15 cellular contexts compared by ENCODE assay signal in genomic region chr2:133503323-133503722, GRCh38.
DNase-seq lines count a peak whose midpoint lies in the region; ATAC-seq and TF ChIP-seq lines count a peak whose summit lies in the region.
"Had no signal": no experiment of that assay in that cellular context is flagged by ENCODE, and none has a peak within 500 bp of the region (broad histone marks: within the 10 kb centered on the region; RNA-seq: fewer than 3 reads in every experiment).

No MANE protein-coding gene starts in this region.

- no peak for DNase-seq in Karpas-422
- no peak for DNase-seq in nephron progenitor cell
- DNase-seq in OCI-M2 (lab: John Stamatoyannopoulos, UW; ENCODE audit: unreplicated experiment): no peak
- no peak for DNase-seq in dedifferentiated amniotic fluid mesenchymal stem cell (ENCODE audit: extremely low spot score)
- DNase-seq: activated CD4-positive, alpha-beta T cell treated with anti-CD3 and anti-CD28 coated beads, Interleukin-2, amount 50 U/mL, for 48 hours; activated naive CD8-positive, alpha-beta T cell treated with anti-CD3 and anti-CD28 coated beads, Interleukin-2, amount 10 ng/mL, durations not matched to agents 7 days and 5 days; foreskin keratinocyte; kidney; NCI-H1092 treated with DMSO at 0.1 percent for 48 hours; NCI-H748 treated with DMSO at 0.1 percent for 48 hours had no signal

- H3K36me3 Mint-ChIP-seq in nephron (ENCODE audit: low read depth) (no peaks in the 10 kb centered on the region), nephron progenitor cell (ENCODE audit: low read depth) (no peaks in the 10 kb centered on the region)
- H3K36me3 Mint-ChIP-seq: activated naive CD8-positive, alpha-beta T cell treated with anti-CD3 and anti-CD28 coated beads, Interleukin-2, amount 10 ng/mL, durations not matched to agents 7 days and 5 days had no signal

- H3K4me1 ChIP-seq in Karpas-422 (ENCODE audit: low read length): no peaks in the 10 kb centered on the region

- H3K27me3 ChIP-seq in Karpas-422 (ENCODE audit: low read length): no peaks in the 10 kb centered on the region
- H3K27me3 ChIP-seq: foreskin keratinocyte had no signal

- no peak overlapping the region for H2AFZ ChIP-seq in Karpas-422 (ENCODE audit: low read length)

- H3K4me3 Mint-ChIP-seq in nephron (no peak overlapping the region), nephron progenitor cell (no peak overlapping the region)
- H3K4me3 Mint-ChIP-seq: activated naive CD8-positive, alpha-beta T cell treated with anti-CD3 and anti-CD28 coated beads, Interleukin-2, amount 10 ng/mL, durations not matched to agents 7 days and 5 days had no signal

- no peaks in the 10 kb centered on the region for H3K36me3 ChIP-seq in Karpas-422 (ENCODE audit: insufficient read depth, low read length)

- no peaks in the 10 kb centered on the region for H3K79me2 ChIP-seq in Karpas-422 (ENCODE audit: low read length)

- H3K27ac Mint-ChIP-seq in nephron (peak overlapping the region in 2 of 3 experiments; percentile 66 to 92), nephron progenitor cell (no peak overlapping the region)
- H3K27ac Mint-ChIP-seq: activated naive CD8-positive, alpha-beta T cell treated with anti-CD3 and anti-CD28 coated beads, Interleukin-2, amount 10 ng/mL, durations not matched to agents 7 days and 5 days had no signal

- H3K27me3 Mint-ChIP-seq in nephron (ENCODE audit: low read depth) (no peaks in the 10 kb centered on the region), nephron progenitor cell (ENCODE audit: low read depth, poor library complexity) (peaks cover under 1% of the 10 kb centered on the region)
- H3K27me3 Mint-ChIP-seq: activated naive CD8-positive, alpha-beta T cell treated with anti-CD3 and anti-CD28 coated beads, Interleukin-2, amount 10 ng/mL, durations not matched to agents 7 days and 5 days had no signal

- H3K9me2 ChIP-seq in Karpas-422 (replicated peaks; ENCODE audit: insufficient read depth, low read length): no peaks in the 10 kb centered on the region

- no peaks in the 10 kb centered on the region for H4K20me1 ChIP-seq in Karpas-422 (ENCODE audit: insufficient read depth, low read depth, low read length)

- TF ChIP-seq CTCF in nephron (IDR thresholded peaks at IDR 0.05; ENCODE audit: unreplicated experiment in 3 of 3): no peak
- TF ChIP-seq CTCF in nephron progenitor cell (IDR thresholded peaks at IDR 0.05): no peak

- H3K9ac ChIP-seq in Karpas-422 (ENCODE audit: low read length): no peak overlapping the region

- ATAC-seq in GM19043 (IDR thresholded peaks at IDR 0.05; ENCODE audit: low read depth, unreplicated experiment) (peak; percentile 64), GM21737 (IDR thresholded peaks at IDR 0.05; ENCODE audit: unreplicated experiment) (peak; percentile 72), HG03108 (IDR thresholded peaks at IDR 0.05; ENCODE audit: unreplicated experiment) (peak; percentile 68)
- ATAC-seq: foreskin keratinocyte had no signal

- no peak overlapping the region for H3K27ac ChIP-seq in Karpas-422 (ENCODE audit: low read length)
- H3K27ac ChIP-seq: coronary artery, foreskin keratinocyte had no signal

- H3K4me1 Mint-ChIP-seq in nephron: peaks cover 20% of the 10 kb centered on the region
- H3K4me1 Mint-ChIP-seq in nephron progenitor cell: peaks cover 1% of the 10 kb centered on the region
- H3K4me1 Mint-ChIP-seq: activated naive CD8-positive, alpha-beta T cell treated with anti-CD3 and anti-CD28 coated beads, Interleukin-2, amount 10 ng/mL, durations not matched to agents 7 days and 5 days had no signal

- H3K4me3 ChIP-seq in Karpas-422 (ENCODE audit: low read length): no peak overlapping the region
- H3K4me3 ChIP-seq: coronary artery had no signal

- H3K9me3 Mint-ChIP-seq in nephron: no peaks in the 10 kb centered on the region
- no peaks in the 10 kb centered on the region for H3K9me3 Mint-ChIP-seq in nephron progenitor cell
- H3K9me3 Mint-ChIP-seq: activated naive CD8-positive, alpha-beta T cell treated with anti-CD3 and anti-CD28 coated beads, Interleukin-2, amount 10 ng/mL, durations not matched to agents 7 days and 5 days had no signal

- H3K4me2 ChIP-seq in Karpas-422 (ENCODE audit: low read depth, low read length, poor library complexity, severe bottlenecking): no peak overlapping the region

- H3K9me3 ChIP-seq in Karpas-422 (ENCODE audit: low read length): no peaks in the 10 kb centered on the region
